In genomic region chr19:6459356-6460098, GRCh38 we compare ENCODE assay signal across 8 cellular contexts. TPM values are rescaled to one million over a fixed set of nuclear protein-coding genes. Genes with fewer than 3 reads are reported as not detected.
DNase-seq lines count a peak whose midpoint lies in the region; ATAC-seq and TF ChIP-seq lines count a peak whose summit lies in the region.

Gene SLC25A23 (minus strand): TSS chr19:6459792. CDS start chr19:6459628, 164 bp downstream.

- CTCF ChIA-PET in PC-9 (lab: Charles Lee): no interaction called here

- no peaks in the 10 kb centered on the region for H3K27me3 Mint-ChIP-seq in activated T-helper 1 cell treated with anti-CD3 and anti-CD28 coated beads, Interleukin-12 subunit alpha, Interleukin-12 subunit beta, Interleukin-2, Interleukin-4 antibody, amounts not matched to agents 30 ng/mL and 10 ng/mL and 1 ng/mL, durations not matched to agents 14 hours and 24 hours and 36 hours (ENCODE audit: insufficient read depth)
- H3K27me3 Mint-ChIP-seq in natural killer cell (ENCODE audit: low read depth in 2 of 2): peaks cover 0 to 3% of the 10 kb centered on the region in 2 donors

- peaks cover 4% of the 10 kb centered on the region for H3K9me3 Mint-ChIP-seq in activated T-helper 1 cell treated with anti-CD3 and anti-CD28 coated beads, Interleukin-12 subunit alpha, Interleukin-12 subunit beta, Interleukin-2, Interleukin-4 antibody, amounts not matched to agents 30 ng/mL and 10 ng/mL and 1 ng/mL, durations not matched to agents 14 hours and 24 hours and 36 hours
- H3K9me3 Mint-ChIP-seq in natural killer cell: no peaks in the 10 kb centered on the region

- H3K9me3 ChIP-seq in PC-9 (ENCODE audit: insufficient read depth, low read depth): no peaks in the 10 kb centered on the region
- H3K9me3 ChIP-seq in testis: no peaks in the 10 kb centered on the region

- peak within 1 kb of the TSS; percentile 90 for H2AFZ ChIP-seq in PC-9

- peak within 1 kb of the TSS; percentile 77 for H3K4me2 ChIP-seq in PC-9

- no peaks in the 10 kb centered on the region for H3K27me3 ChIP-seq in PC-9 (ENCODE audit: insufficient read depth, low read depth)
- H3K27me3 ChIP-seq in testis: no peaks in the 10 kb centered on the region

- no peaks in the 10 kb centered on the region for H3K9me2 ChIP-seq in PC-9 (ENCODE audit: insufficient read depth)

- H3K4me3 ChIP-seq in AG09309 (ENCODE audit: control insufficient read depth, low read depth, low read length) (peak within 1 kb of the TSS; percentile 70), PC-9 (peak within 1 kb of the TSS; percentile 68), fibroblast of pulmonary artery (replicated peaks; ENCODE audit: low read depth, low read length) (peak within 1 kb of the TSS; percentile 70), testis (peak within 1 kb of the TSS; percentile 68 to 72)

- peaks cover 18% of the 10 kb centered on the region for H3K36me3 Mint-ChIP-seq in activated T-helper 1 cell treated with anti-CD3 and anti-CD28 coated beads, Interleukin-12 subunit alpha, Interleukin-12 subunit beta, Interleukin-2, Interleukin-4 antibody, amounts not matched to agents 30 ng/mL and 10 ng/mL and 1 ng/mL, durations not matched to agents 14 hours and 24 hours and 36 hours (ENCODE audit: low read depth)
- no peaks in the 10 kb centered on the region for H3K36me3 Mint-ChIP-seq in natural killer cell

- no peaks in the 10 kb centered on the region for H3K36me3 ChIP-seq in PC-9 (ENCODE audit: low read depth)
- H3K36me3 ChIP-seq in testis (ENCODE audit: low read depth, missing control alignments): no peaks in the 10 kb centered on the region

- no peaks in the 10 kb centered on the region for H3K4me1 ChIP-seq in PC-9 (replicated peaks; ENCODE audit: insufficient read depth)
- H3K4me1 ChIP-seq in testis: peaks cover 13% of the 10 kb centered on the region

- BruUV-seq in PC-9 (replicated peaks; lab: Mats Ljungman, UMichigan): no TSS peak

- 0% methylated on average over 8 to 49 of the region's 62 CpGs for WGBS in testis, 2 donors

- DNase-seq in AG09309 (ENCODE audit: low read depth): peak; percentile 2
- DNase-seq in PC-9: peak in 1 of 2 experiments; percentile 77
- DNase-seq in activated T-helper 1 cell treated with anti-CD3 and anti-CD28 coated beads, Interleukin-12 subunit alpha, Interleukin-12 subunit beta, Interleukin-2, Interleukin-4 antibody, amounts not matched to agents 30 ng/mL and 10 ng/mL and 1 ng/mL, durations not matched to agents 14 hours and 24 hours and 36 hours (ENCODE audit: low spot score): peak; percentile 64
- peak; percentile 75 for DNase-seq in fibroblast of pulmonary artery (ENCODE audit: low read depth)
- peak; percentile 46 for DNase-seq in natural killer cell
- peak; percentile 68 for DNase-seq in testis

- peaks cover 2% of the 10 kb centered on the region; the same call in 1 of the 2 replicates for H3K79me2 ChIP-seq in PC-9 (ENCODE audit: low read depth)

- peak within 1 kb of the TSS; percentile 84 for H3K27ac Mint-ChIP-seq in activated T-helper 1 cell treated with anti-CD3 and anti-CD28 coated beads, Interleukin-12 subunit alpha, Interleukin-12 subunit beta, Interleukin-2, Interleukin-4 antibody, amounts not matched to agents 30 ng/mL and 10 ng/mL and 1 ng/mL, durations not matched to agents 14 hours and 24 hours and 36 hours
- H3K27ac Mint-ChIP-seq in natural killer cell: peak within 1 kb of the TSS; percentile 91 to 95

- POLR2A ChIA-PET in PC-9 (lab: Charles Lee; ENCODE audit: unreplicated experiment): interaction anchor here (0.6 to 0.7 kb wide), 3 partner anchors 71 to 1955 kb away, joined by 3 to 6 read pairs (median 3); partner anchors contain the start of gene TNFSF9

- H3K4me3 Mint-ChIP-seq in activated T-helper 1 cell treated with anti-CD3 and anti-CD28 coated beads, Interleukin-12 subunit alpha, Interleukin-12 subunit beta, Interleukin-2, Interleukin-4 antibody, amounts not matched to agents 30 ng/mL and 10 ng/mL and 1 ng/mL, durations not matched to agents 14 hours and 24 hours and 36 hours: peak within 1 kb of the TSS; percentile 92
- peak within 1 kb of the TSS; percentile 99 for H3K4me3 Mint-ChIP-seq in natural killer cell

- TF ChIP-seq POLR2A in GM18526 (IDR thresholded peaks at IDR 0.05; ENCODE audit: extremely low read depth, insufficient read length) (peak; percentile 25), testis (IDR thresholded peaks at IDR 0.05) (no peak)

- peaks cover 21% of the 10 kb centered on the region for H3K4me1 Mint-ChIP-seq in activated T-helper 1 cell treated with anti-CD3 and anti-CD28 coated beads, Interleukin-12 subunit alpha, Interleukin-12 subunit beta, Interleukin-2, Interleukin-4 antibody, amounts not matched to agents 30 ng/mL and 10 ng/mL and 1 ng/mL, durations not matched to agents 14 hours and 24 hours and 36 hours (ENCODE audit: low read depth)
- peaks cover 18 to 27% of the 10 kb centered on the region in 2 donors for H3K4me1 Mint-ChIP-seq in natural killer cell

- no peak for TF ChIP-seq CTCF in AG09309 (IDR thresholded peaks at IDR 0.05; ENCODE audit: control insufficient read depth, insufficient read depth, low read depth, low read length, missing control alignments)
- no peak for TF ChIP-seq CTCF in PC-9 (conservative IDR thresholded peaks at IDR 0.05)
- no peak for TF ChIP-seq CTCF in fibroblast of pulmonary artery (IDR thresholded peaks at IDR 0.05; ENCODE audit: low read length, missing control alignments)
- TF ChIP-seq CTCF in natural killer cell (IDR thresholded peaks at IDR 0.05): no peak
- no peak for TF ChIP-seq CTCF in testis (IDR thresholded peaks at IDR 0.05)

- intact Hi-C loops in PC-9 (cut with micrococcal nuclease; ENCODE audit: unreplicated experiment): loop anchor here (5.0 kb wide), 3 partner anchors 37 to 403 kb away; partner anchors contain the start of genes GPR108, KHSRP and TRIP10
- intact Hi-C loops in activated T-helper 1 cell treated with anti-CD3 and anti-CD28 coated beads, Interleukin-12 subunit alpha, Interleukin-12 subunit beta, Interleukin-2, Interleukin-4 antibody, amounts not matched to agents 30 ng/mL and 10 ng/mL and 1 ng/mL, durations not matched to agents 14 hours and 24 hours and 36 hours (cut with micrococcal nuclease): loop anchor here (1.0 kb wide), 12 partner anchors 17 to 555 kb away; partner anchors contain the start of genes CLPP, DENND1C, GPR108 and GTF2F1
- intact Hi-C loops in natural killer cell (cut with micrococcal nuclease): loop anchor here (1.0 to 2.0 kb wide), 3 partner anchors 21 to 404 kb away; partner anchors contain the start of gene DENND1C
- intact Hi-C loops in testis (cut with DNase I; ENCODE audit: low total_unique reads): no loop called here

- peak within 1 kb of the TSS; percentile 88 for H3K27ac ChIP-seq in PC-9
- no peak within 1 kb of the TSS for H3K27ac ChIP-seq in testis

- ATAC-seq in HG03378 (IDR thresholded peaks at IDR 0.05; ENCODE audit: unreplicated experiment) (peak; percentile 4), natural killer cell (peak; percentile 27 to 35 (median 33))

- no peaks in the 10 kb centered on the region for H4K20me1 ChIP-seq in PC-9 (ENCODE audit: insufficient read depth)

- peaks cover 7% of the 10 kb centered on the region; the same call in 1 of the 2 replicates for H3F3A ChIP-seq in PC-9 (ENCODE audit: insufficient read depth, low read depth)

RNA-seq across cellular contexts. Expression of gene SLC25A23, which starts in this region (rescaled TPM):
- total RNA-seq in PC-9 (2021) (57.5 and 59.5 TPM in 2 replicates), natural killer cell (10 to 100 TPM in 1 of 3 donors, 1 to 10 TPM in 2; 7.8 to 10.5 (median 8.7) TPM), testis (10 to 100 TPM; 34.3 to 38.5 TPM)
- total RNA-seq in activated T-helper 1 cell treated with anti-CD3 and anti-CD28 coated beads, Interleukin-12 subunit alpha, Interleukin-12 subunit beta, Interleukin-2, Interleukin-4 antibody, amounts not matched to agents 30 ng/mL and 10 ng/mL and 1 ng/mL, durations not matched to agents 14 hours and 24 hours and 36 hours: 18.6 and 20.3 TPM in 2 replicates
- polyA plus RNA-seq in testis (ENCODE audit: insufficient read depth, low read depth, low replicate concordance): 26.9 TPM
